Comparison of ENCODE assay signal across 1 cellular context in genomic region chr1:227542153-227543120, GRCh38.
TF ChIP-seq lines count a peak whose summit lies in the region.

No MANE protein-coding gene starts in this region.

TF ChIP-seq in K562, 482 proteins besides CTCF, POLR2A, EP300 and RAD21 (continued from another document):
- peak in 1 of 2 experiments; percentile 33; a peak in 2 of 4 replicates for TF ChIP-seq NRF1 (conservative IDR thresholded peaks at IDR 0.05 in 1 of 2, IDR thresholded peaks at IDR 0.05 in 1 of 2)
- 0 out of 2 replicates have a peak, but pooled peaks have one; percentile 20 for TF ChIP-seq RB1 (IDR thresholded peaks at IDR 0.05; ENCODE audit: low read depth)
- no peak for TF ChIP-seq ZFP36 (IDR thresholded peaks at IDR 0.05; ENCODE audit: low read depth, low read length, partially characterized antibody)
- TF ChIP-seq TAF15 (IDR thresholded peaks at IDR 0.05; ENCODE audit: low read depth, low read length) = no peak
TF ChIP-seq in K562: peak in this region for 4.
